ENCODE assay signal across 2 cellular contexts in genomic region chr19:6530385-6531162, GRCh38.
TF ChIP-seq lines count a peak whose summit lies in the region.

A gene with protein sequence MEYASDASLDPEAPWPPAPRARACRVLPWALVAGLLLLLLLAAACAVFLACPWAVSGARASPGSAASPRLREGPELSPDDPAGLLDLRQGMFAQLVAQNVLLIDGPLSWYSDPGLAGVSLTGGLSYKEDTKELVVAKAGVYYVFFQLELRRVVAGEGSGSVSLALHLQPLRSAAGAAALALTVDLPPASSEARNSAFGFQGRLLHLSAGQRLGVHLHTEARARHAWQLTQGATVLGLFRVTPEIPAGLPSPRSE (plus strand): TSS chr19:6531026. CDS start chr19:6531037, 11 bp downstream.

TF ChIP-seq in HCT116, 20 proteins besides CTCF, POLR2A, EP300 and RAD21 (continued from another document):
- TF ChIP-seq SP1 (IDR thresholded peaks at IDR 0.05; ENCODE audit: low read depth) (peak; percentile 65), CBX3 (IDR thresholded peaks at IDR 0.05; ENCODE audit: low read depth) (0 out of 2 replicates have a peak, but pooled peaks have one; percentile 17), ZNF274 (IDR thresholded peaks at IDR 0.05; ENCODE audit: low read depth, low read length) (no peak), JUND (IDR thresholded peaks at IDR 0.05) (no peak; the same call in 1 of the 2 replicates), ZBTB33 (IDR thresholded peaks at IDR 0.05; ENCODE audit: extremely low read depth, insufficient replicate concordance, low read length) (peak; percentile 61), MAX (IDR thresholded peaks at IDR 0.05) (peak; percentile 30; the same call in 1 of the 2 replicates), YY1 (IDR thresholded peaks at IDR 0.05; ENCODE audit: extremely low read depth, insufficient replicate concordance, low read depth, low read length) (peak; percentile 32)

TF ChIP-seq in WTC11, 78 proteins besides CTCF, POLR2A, EP300 and RAD21 (continued from another document):
- TF ChIP-seq, protein P1, sequence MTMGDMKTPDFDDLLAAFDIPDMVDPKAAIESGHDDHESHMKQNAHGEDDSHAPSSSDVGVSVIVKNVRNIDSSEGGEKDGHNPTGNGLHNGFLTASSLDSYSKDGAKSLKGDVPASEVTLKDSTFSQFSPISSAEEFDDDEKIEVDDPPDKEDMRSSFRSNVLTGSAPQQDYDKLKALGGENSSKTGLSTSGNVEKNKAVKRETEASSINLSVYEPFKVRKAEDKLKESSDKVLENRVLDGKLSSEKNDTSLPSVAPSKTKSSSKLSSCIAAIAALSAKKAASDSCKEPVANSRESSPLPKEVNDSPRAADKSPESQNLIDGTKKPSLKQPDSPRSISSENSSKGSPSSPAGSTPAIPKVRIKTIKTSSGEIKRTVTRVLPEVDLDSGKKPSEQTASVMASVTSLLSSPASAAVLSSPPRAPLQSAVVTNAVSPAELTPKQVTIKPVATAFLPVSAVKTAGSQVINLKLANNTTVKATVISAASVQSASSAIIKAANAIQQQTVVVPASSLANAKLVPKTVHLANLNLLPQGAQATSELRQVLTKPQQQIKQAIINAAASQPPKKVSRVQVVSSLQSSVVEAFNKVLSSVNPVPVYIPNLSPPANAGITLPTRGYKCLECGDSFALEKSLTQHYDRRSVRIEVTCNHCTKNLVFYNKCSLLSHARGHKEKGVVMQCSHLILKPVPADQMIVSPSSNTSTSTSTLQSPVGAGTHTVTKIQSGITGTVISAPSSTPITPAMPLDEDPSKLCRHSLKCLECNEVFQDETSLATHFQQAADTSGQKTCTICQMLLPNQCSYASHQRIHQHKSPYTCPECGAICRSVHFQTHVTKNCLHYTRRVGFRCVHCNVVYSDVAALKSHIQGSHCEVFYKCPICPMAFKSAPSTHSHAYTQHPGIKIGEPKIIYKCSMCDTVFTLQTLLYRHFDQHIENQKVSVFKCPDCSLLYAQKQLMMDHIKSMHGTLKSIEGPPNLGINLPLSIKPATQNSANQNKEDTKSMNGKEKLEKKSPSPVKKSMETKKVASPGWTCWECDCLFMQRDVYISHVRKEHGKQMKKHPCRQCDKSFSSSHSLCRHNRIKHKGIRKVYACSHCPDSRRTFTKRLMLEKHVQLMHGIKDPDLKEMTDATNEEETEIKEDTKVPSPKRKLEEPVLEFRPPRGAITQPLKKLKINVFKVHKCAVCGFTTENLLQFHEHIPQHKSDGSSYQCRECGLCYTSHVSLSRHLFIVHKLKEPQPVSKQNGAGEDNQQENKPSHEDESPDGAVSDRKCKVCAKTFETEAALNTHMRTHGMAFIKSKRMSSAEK (CRISPR knock-in tag; IDR thresholded peaks at IDR 0.05; ENCODE audit: borderline replicate concordance) = no peak
- TF ChIP-seq ESRRA (CRISPR knock-in tag; IDR thresholded peaks at IDR 0.05; ENCODE audit: borderline replicate concordance) (no peak), TP53 (CRISPR knock-in tag; IDR thresholded peaks at IDR 0.05) (no peak), ZNF512 (CRISPR knock-in tag; IDR thresholded peaks at IDR 0.05; ENCODE audit: borderline replicate concordance) (peak; percentile 42; the same call in 1 of the 2 replicates), ZNF138 (CRISPR knock-in tag; conservative IDR thresholded peaks at IDR 0.05) (no peak), ZNF317 (CRISPR knock-in tag; IDR thresholded peaks at IDR 0.05; ENCODE audit: borderline replicate concordance, low read depth) (no peak), SP1 (CRISPR knock-in tag; conservative IDR thresholded peaks at IDR 0.05) (peak; percentile 77; the same call in 1 of the 2 replicates), ZNF423 (CRISPR knock-in tag; IDR thresholded peaks at IDR 0.05) (no peak), ETV6 (CRISPR knock-in tag; IDR thresholded peaks at IDR 0.05) (0 out of 2 replicates have a peak, but pooled peaks have one; percentile 37), CREB1 (CRISPR knock-in tag; IDR thresholded peaks at IDR 0.05) (no peak)
- TF ChIP-seq, protein P2, sequence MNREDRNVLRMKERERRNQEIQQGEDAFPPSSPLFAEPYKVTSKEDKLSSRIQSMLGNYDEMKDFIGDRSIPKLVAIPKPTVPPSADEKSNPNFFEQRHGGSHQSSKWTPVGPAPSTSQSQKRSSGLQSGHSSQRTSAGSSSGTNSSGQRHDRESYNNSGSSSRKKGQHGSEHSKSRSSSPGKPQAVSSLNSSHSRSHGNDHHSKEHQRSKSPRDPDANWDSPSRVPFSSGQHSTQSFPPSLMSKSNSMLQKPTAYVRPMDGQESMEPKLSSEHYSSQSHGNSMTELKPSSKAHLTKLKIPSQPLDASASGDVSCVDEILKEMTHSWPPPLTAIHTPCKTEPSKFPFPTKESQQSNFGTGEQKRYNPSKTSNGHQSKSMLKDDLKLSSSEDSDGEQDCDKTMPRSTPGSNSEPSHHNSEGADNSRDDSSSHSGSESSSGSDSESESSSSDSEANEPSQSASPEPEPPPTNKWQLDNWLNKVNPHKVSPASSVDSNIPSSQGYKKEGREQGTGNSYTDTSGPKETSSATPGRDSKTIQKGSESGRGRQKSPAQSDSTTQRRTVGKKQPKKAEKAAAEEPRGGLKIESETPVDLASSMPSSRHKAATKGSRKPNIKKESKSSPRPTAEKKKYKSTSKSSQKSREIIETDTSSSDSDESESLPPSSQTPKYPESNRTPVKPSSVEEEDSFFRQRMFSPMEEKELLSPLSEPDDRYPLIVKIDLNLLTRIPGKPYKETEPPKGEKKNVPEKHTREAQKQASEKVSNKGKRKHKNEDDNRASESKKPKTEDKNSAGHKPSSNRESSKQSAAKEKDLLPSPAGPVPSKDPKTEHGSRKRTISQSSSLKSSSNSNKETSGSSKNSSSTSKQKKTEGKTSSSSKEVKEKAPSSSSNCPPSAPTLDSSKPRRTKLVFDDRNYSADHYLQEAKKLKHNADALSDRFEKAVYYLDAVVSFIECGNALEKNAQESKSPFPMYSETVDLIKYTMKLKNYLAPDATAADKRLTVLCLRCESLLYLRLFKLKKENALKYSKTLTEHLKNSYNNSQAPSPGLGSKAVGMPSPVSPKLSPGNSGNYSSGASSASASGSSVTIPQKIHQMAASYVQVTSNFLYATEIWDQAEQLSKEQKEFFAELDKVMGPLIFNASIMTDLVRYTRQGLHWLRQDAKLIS (CRISPR knock-in tag; IDR thresholded peaks at IDR 0.05; ENCODE audit: borderline replicate concordance) = no peak
- TF ChIP-seq, protein P3, sequence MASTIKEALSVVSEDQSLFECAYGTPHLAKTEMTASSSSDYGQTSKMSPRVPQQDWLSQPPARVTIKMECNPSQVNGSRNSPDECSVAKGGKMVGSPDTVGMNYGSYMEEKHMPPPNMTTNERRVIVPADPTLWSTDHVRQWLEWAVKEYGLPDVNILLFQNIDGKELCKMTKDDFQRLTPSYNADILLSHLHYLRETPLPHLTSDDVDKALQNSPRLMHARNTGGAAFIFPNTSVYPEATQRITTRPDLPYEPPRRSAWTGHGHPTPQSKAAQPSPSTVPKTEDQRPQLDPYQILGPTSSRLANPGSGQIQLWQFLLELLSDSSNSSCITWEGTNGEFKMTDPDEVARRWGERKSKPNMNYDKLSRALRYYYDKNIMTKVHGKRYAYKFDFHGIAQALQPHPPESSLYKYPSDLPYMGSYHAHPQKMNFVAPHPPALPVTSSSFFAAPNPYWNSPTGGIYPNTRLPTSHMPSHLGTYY (CRISPR knock-in tag; IDR thresholded peaks at IDR 0.05) = no peak
- TF ChIP-seq, protein P4, sequence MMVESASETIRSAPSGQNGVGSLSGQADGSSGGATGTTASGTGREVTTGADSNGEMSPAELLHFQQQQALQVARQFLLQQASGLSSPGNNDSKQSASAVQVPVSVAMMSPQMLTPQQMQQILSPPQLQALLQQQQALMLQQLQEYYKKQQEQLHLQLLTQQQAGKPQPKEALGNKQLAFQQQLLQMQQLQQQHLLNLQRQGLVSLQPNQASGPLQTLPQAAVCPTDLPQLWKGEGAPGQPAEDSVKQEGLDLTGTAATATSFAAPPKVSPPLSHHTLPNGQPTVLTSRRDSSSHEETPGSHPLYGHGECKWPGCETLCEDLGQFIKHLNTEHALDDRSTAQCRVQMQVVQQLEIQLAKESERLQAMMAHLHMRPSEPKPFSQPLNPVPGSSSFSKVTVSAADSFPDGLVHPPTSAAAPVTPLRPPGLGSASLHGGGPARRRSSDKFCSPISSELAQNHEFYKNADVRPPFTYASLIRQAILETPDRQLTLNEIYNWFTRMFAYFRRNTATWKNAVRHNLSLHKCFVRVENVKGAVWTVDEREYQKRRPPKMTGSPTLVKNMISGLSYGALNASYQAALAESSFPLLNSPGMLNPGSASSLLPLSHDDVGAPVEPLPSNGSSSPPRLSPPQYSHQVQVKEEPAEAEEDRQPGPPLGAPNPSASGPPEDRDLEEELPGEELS (CRISPR knock-in tag; IDR thresholded peaks at IDR 0.05) = 0 out of 2 replicates have a peak, but pooled peaks have one; percentile 45
- TF ChIP-seq, protein P5, sequence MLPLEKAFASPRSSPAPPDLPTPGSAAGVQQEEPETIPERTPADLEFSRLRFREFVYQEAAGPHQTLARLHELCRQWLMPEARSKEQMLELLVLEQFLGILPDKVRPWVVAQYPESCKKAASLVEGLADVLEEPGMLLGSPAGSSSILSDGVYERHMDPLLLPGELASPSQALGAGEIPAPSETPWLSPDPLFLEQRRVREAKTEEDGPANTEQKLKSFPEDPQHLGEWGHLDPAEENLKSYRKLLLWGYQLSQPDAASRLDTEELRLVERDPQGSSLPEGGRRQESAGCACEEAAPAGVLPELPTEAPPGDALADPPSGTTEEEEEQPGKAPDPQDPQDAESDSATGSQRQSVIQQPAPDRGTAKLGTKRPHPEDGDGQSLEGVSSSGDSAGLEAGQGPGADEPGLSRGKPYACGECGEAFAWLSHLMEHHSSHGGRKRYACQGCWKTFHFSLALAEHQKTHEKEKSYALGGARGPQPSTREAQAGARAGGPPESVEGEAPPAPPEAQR (CRISPR knock-in tag; IDR thresholded peaks at IDR 0.05) = no peak
- TF ChIP-seq, protein P6, sequence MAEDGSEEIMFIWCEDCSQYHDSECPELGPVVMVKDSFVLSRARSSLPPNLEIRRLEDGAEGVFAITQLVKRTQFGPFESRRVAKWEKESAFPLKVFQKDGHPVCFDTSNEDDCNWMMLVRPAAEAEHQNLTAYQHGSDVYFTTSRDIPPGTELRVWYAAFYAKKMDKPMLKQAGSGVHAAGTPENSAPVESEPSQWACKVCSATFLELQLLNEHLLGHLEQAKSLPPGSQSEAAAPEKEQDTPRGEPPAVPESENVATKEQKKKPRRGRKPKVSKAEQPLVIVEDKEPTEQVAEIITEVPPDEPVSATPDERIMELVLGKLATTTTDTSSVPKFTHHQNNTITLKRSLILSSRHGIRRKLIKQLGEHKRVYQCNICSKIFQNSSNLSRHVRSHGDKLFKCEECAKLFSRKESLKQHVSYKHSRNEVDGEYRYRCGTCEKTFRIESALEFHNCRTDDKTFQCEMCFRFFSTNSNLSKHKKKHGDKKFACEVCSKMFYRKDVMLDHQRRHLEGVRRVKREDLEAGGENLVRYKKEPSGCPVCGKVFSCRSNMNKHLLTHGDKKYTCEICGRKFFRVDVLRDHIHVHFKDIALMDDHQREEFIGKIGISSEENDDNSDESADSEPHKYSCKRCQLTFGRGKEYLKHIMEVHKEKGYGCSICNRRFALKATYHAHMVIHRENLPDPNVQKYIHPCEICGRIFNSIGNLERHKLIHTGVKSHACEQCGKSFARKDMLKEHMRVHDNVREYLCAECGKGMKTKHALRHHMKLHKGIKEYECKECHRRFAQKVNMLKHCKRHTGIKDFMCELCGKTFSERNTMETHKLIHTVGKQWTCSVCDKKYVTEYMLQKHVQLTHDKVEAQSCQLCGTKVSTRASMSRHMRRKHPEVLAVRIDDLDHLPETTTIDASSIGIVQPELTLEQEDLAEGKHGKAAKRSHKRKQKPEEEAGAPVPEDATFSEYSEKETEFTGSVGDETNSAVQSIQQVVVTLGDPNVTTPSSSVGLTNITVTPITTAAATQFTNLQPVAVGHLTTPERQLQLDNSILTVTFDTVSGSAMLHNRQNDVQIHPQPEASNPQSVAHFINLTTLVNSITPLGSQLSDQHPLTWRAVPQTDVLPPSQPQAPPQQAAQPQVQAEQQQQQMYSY (CRISPR knock-in tag; IDR thresholded peaks at IDR 0.05) = peak; percentile 59; the same call in 1 of the 2 replicates
